In genomic region chr10:127407551-127407950, GRCh38 we compare ENCODE assay signal across 15 cellular contexts.
DNase-seq lines count a peak whose midpoint lies in the region; ATAC-seq and TF ChIP-seq lines count a peak whose summit lies in the region.
"Had no signal": no experiment of that assay in that cellular context is flagged by ENCODE, and none has a peak within 500 bp of the region (broad histone marks: within the 10 kb centered on the region; RNA-seq: fewer than 3 reads in every experiment).

No MANE protein-coding gene starts in this region.

- H3K36me3 ChIP-seq in cardiac muscle cell (no peaks in the 10 kb centered on the region), spleen (peaks cover 0 to 36% (median 0%) of the 10 kb centered on the region in 6 donors)
- H3K36me3 ChIP-seq: HAP-1 had no signal

- H3K27me3 ChIP-seq in cardiac muscle cell = no peaks in the 10 kb centered on the region
- no peaks in the 10 kb centered on the region for H3K27me3 ChIP-seq in spleen (replicated peaks in 1 of 7)

- H3K36me3 Mint-ChIP-seq in mesothelial cell of epicardium = peaks cover 26% of the 10 kb centered on the region

- TF ChIP-seq CTCF in cardiac muscle cell (IDR thresholded peaks at IDR 0.05; ENCODE audit: low read depth, low read length) = no peak
- TF ChIP-seq CTCF in mesothelial cell of epicardium (IDR thresholded peaks at IDR 0.05; ENCODE audit: unreplicated experiment) = no peak
- no peak for TF ChIP-seq CTCF in spleen (IDR thresholded peaks at IDR 0.05 in 8 of 11, conservative IDR thresholded peaks at IDR 0.05 in 3 of 11)

- ATAC-seq in left ventricle myocardium superior (no peak), GM18870 (IDR thresholded peaks at IDR 0.05; ENCODE audit: unreplicated experiment) (no peak), HG03378 (IDR thresholded peaks at IDR 0.05; ENCODE audit: unreplicated experiment) (no peak)

- DNase-seq in cardiac muscle cell (ENCODE audit: low read depth in 1 of 2, low spot score in 1 of 2) (peak in 1 of 2 donors; percentile 3), left ventricle myocardium superior (no peak), mesothelial cell of epicardium (ENCODE audit: low spot score in 2 of 2, unreplicated experiment in 2 of 2) (no peak), spleen (peak; percentile 45)
- DNase-seq: ACHN; Caco-2; CD4-positive, alpha-beta T cell; DMS79 treated with DMSO at 0.1 percent for 48 hours; GM23248; IMR-90; KBM-7 had no signal

- H3K4me1 Mint-ChIP-seq in mesothelial cell of epicardium = peaks cover 45% of the 10 kb centered on the region

- no peak overlapping the region for H3K4me3 ChIP-seq in cardiac muscle cell
- no peak overlapping the region for H3K4me3 ChIP-seq in spleen
- H3K4me3 ChIP-seq: GM23248, HAP-1 had no signal

- no peaks in the 10 kb centered on the region for H3K9me3 ChIP-seq in cardiac muscle cell (ENCODE audit: low read depth)
- H3K9me3 ChIP-seq in spleen = no peaks in the 10 kb centered on the region
- H3K9me3 ChIP-seq: Caco-2, HAP-1 had no signal

- H3K27ac ChIP-seq in cardiac muscle cell = peak overlapping the region; percentile 13
- no peak overlapping the region for H3K27ac ChIP-seq in spleen
- H3K27ac ChIP-seq: C4-2B, GM23248 had no signal

- intact Hi-C loops in left ventricle myocardium superior (cut with micrococcal nuclease) (no loop called here), spleen (cut with DNase I; ENCODE audit: low total_unique reads) (no loop called here)

- WGBS in spleen, 5 donors = 67 to 77% (median 74%) methylated on average over 6 of the region's 6 CpGs

- no peak for TF ChIP-seq POLR2A in spleen (IDR thresholded peaks at IDR 0.05)

- H3K9me3 Mint-ChIP-seq in mesothelial cell of epicardium = no peaks in the 10 kb centered on the region
- H3K9me3 Mint-ChIP-seq: CD4-positive, alpha-beta T cell had no signal

- no peak overlapping the region for H3K4me3 Mint-ChIP-seq in mesothelial cell of epicardium
- H3K4me3 Mint-ChIP-seq: CD4-positive, alpha-beta T cell had no signal

- peaks cover 13% of the 10 kb centered on the region for H3K4me1 ChIP-seq in cardiac muscle cell (ENCODE audit: low read depth)
- no peaks in the 10 kb centered on the region for H3K4me1 ChIP-seq in spleen
- H3K4me1 ChIP-seq: Caco-2, HAP-1 had no signal

- H3K27me3 Mint-ChIP-seq in mesothelial cell of epicardium (ENCODE audit: low read depth) = no peaks in the 10 kb centered on the region
- H3K27me3 Mint-ChIP-seq: CD4-positive, alpha-beta T cell had no signal

- H3K27ac Mint-ChIP-seq in mesothelial cell of epicardium = peak overlapping the region; percentile 54
- H3K27ac Mint-ChIP-seq: CD4-positive, alpha-beta T cell had no signal
